ENCODE assay signal across 25 cellular contexts in genomic region chr6:3873051-3873450, GRCh38. TPM values are rescaled to one million over a fixed set of nuclear protein-coding genes. Genes with fewer than 3 reads are reported as not detected.
"Had no signal": no experiment of that assay in that cellular context is flagged by ENCODE, and none has a peak within 500 bp of the region (broad histone marks: within the 10 kb centered on the region; RNA-seq: fewer than 3 reads in every experiment).

No MANE protein-coding gene starts in this region.

- DNase-seq: activated CD4-positive, alpha-beta memory T cell treated with anti-CD3 and anti-CD28 coated beads for 36 hours; activated CD4-positive, alpha-beta T cell treated with anti-CD3 and anti-CD28 coated beads, Interleukin-2, amount 10 ng/mL, durations not matched to agents 7 days and 5 days; activated CD4-positive, CD25-positive, alpha-beta regulatory T cell; activated CD8-positive, alpha-beta memory T cell treated with anti-CD3 and anti-CD28 coated beads for 24 hours; activated gamma-delta T cell treated with Interleukin-2 at 50 U/mL for 16 hours; activated naive CD4-positive, alpha-beta T cell treated with anti-CD3 and anti-CD28 coated beads, Interleukin-2, amount 10 ng/mL, durations not matched to agents 7 days and 5 days; activated naive CD8-positive, alpha-beta T cell treated with anti-CD3 and anti-CD28 coated beads for 36 hours; activated T-cell treated with anti-CD3 and anti-CD28 coated beads, Interleukin-2, amount 50 U/mL, for 72 hours; brain microvascular endothelial cell; Karpas-422; MM.1S; NCI-H1105; NCI-H1436; NCI-H187; NCI-H2081; NCI-H524; NCI-H748 treated with DMSO at 0.1 percent for 48 hours; SIG-M5; T-cell; T-helper 2 cell; T1000 had no signal

- H3K27me3 ChIP-seq: brain microvascular endothelial cell, cardiac muscle cell had no signal

- FAIRE-seq: K562, TTC549 had no signal

- H3K36me3 ChIP-seq: brain microvascular endothelial cell, cardiac muscle cell had no signal

- H3K4me3 ChIP-seq: cardiac muscle cell, K562 had no signal

- H3K27ac ChIP-seq: brain microvascular endothelial cell, cardiac muscle cell had no signal

RNA-seq across cellular contexts. Expression of gene FAM50B, which starts 23.9 kb away (rescaled TPM):
- total RNA-seq: OCI-LY7 had no signal
